ENCODE assay signal across 26 cellular contexts in genomic region chr1:199218533-199218932, GRCh38.
"Had no signal": no experiment of that assay in that cellular context is flagged by ENCODE, and none has a peak within 500 bp of the region (broad histone marks: within the 10 kb centered on the region; RNA-seq: fewer than 3 reads in every experiment).

No MANE protein-coding gene starts in this region.

- H3K4me1 ChIP-seq: breast epithelium, esophagus muscularis mucosa, right lobe of liver, tibial artery had no signal

- H3K4me3 Mint-ChIP-seq: activated naive CD8-positive, alpha-beta T cell; activated T-cell treated with anti-CD3 and anti-CD28 coated beads, Interleukin-2, amount 50 U/mL, for 4 hours; central memory CD8-positive, alpha-beta T cell; naive thymus-derived CD8-positive, alpha-beta T cell; stimulated activated naive B cell treated with anti-CD40 and anti-IgM and Interleukin-4, amounts not matched to agents 10 μg/mL and 1 μg/mL and 100 μg/mL, for 72 hours had no signal

- H3K36me3 ChIP-seq: breast epithelium, esophagus muscularis mucosa, right lobe of liver, tibial artery had no signal

- H3K27me3 ChIP-seq: breast epithelium, esophagus muscularis mucosa, hepatocyte, right lobe of liver, tibial artery had no signal

- DNase-seq: activated CD4-positive, alpha-beta T cell treated with anti-CD3 and anti-CD28 coated beads for 4 hours; activated CD4-positive, alpha-beta T cell treated with anti-CD3 and anti-CD28 coated beads, Interleukin-2, amount 50 U/mL, for 48 hours; activated CD4-positive, CD25-positive, alpha-beta regulatory T cell; activated CD8-positive, alpha-beta memory T cell treated with anti-CD3 and anti-CD28 coated beads, Interleukin-2, amount 50 U/mL, for 48 hours; activated naive CD4-positive, alpha-beta T cell; activated T-cell treated with anti-CD3 and anti-CD28 coated beads, Interleukin-2, amount 50 U/mL, for 4 hours; amniotic stem cell; glutamatergic neuron; nucleus accumbens; right lobe of liver; stimulated activated CD4-positive, alpha-beta T cell treated with anti-CD3 and anti-CD28 coated beads, Interleukin-2, amount 100 ng/mL, for 24 hours; stimulated activated naive B cell treated with anti-CD40 and anti-IgM and Interleukin-4, amounts not matched to agents 10 μg/mL and 1 μg/mL and 100 μg/mL, for 72 hours; T-helper 9 cell; tibial artery had no signal

- H3K27ac Mint-ChIP-seq: activated naive CD8-positive, alpha-beta T cell; activated T-helper 2 cell treated with anti-CD3 and anti-CD28 coated beads, Interferon-gamma antibody, Interleukin-2, Interleukin-4, amounts not matched to agents 10 μg/mL and 5 μg/mL and 100 μg/mL, durations not matched to agents 14 hours and 24 hours and 36 hours; naive thymus-derived CD8-positive, alpha-beta T cell; stimulated activated naive B cell treated with anti-CD40 and anti-IgM and Interleukin-4, amounts not matched to agents 10 μg/mL and 1 μg/mL and 100 μg/mL, for 72 hours had no signal

- H3K9me3 Mint-ChIP-seq: central memory CD8-positive, alpha-beta T cell; immature natural killer cell had no signal

- ATAC-seq: left lobe of liver had no signal

- H3K27ac ChIP-seq: breast epithelium, dorsolateral prefrontal cortex, esophagus muscularis mucosa, hepatocyte, right lobe of liver, skin epidermis, tibial artery had no signal

- H3K4me3 ChIP-seq: breast epithelium, dorsolateral prefrontal cortex, esophagus muscularis mucosa, hepatocyte, lung, right lobe of liver, skin epidermis, tibial artery had no signal

- H3K9me3 ChIP-seq: breast epithelium, esophagus muscularis mucosa, right lobe of liver, tibial artery had no signal

- H3K36me3 Mint-ChIP-seq: activated naive CD8-positive, alpha-beta T cell; naive thymus-derived CD8-positive, alpha-beta T cell had no signal

- H3K4me2 ChIP-seq: hepatocyte had no signal
